Comparison of ENCODE assay signal across 1 cellular context in the genomic region with DNA sequence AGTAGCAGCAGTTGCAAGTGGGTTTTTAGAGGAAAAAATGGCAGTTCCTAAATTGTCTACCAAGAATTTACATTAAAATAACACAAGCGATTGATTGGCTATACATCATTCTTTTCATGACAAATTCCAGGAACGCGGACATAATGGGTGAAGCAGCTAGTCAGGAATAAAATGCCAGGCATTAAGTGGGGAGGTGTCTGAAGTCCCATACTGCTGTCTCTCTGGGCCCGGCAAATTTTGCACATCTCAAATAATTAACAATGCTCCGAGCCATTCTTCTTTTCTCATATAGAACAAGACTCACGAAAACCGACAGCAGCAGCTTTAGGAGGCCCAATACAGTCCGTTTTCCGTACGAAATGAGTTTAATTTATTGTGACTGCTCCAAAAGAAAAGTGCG.
TF ChIP-seq lines count a peak whose summit lies in the region.

No MANE protein-coding gene starts in this region.

TF ChIP-seq in A549, 52 proteins besides CTCF, POLR2A, EP300 and RAD21 (continued from another document):
- TF ChIP-seq EHF (CRISPR knock-in tag; IDR thresholded peaks at IDR 0.05), result no peak
- no peak for TF ChIP-seq PHF8 (IDR thresholded peaks at IDR 0.05; ENCODE audit: borderline replicate concordance, low read depth)
- no peak for TF ChIP-seq TFCP2L1 (CRISPR knock-in tag; IDR thresholded peaks at IDR 0.05)
